Comparison of ENCODE assay signal across 26 cellular contexts in the genomic region with DNA sequence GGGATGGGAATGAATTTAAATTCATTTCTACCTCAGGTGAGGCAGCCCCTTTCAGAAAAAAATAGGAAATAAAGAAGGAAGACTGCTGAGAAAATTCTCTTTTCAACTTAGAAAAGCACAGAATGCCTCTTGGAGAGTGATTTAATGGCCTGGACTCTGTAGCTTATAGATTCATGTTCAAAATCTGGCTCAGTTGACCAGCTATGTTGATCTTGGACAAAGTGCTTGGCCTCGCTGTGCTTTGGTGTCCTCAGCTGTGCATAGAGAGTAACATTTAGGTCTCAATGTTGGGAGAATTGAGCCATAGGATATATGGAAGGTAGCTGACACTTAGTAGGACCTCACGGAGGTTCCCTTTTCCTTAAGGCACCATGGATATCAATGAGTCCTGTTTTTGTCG.
"Had no signal": no experiment of that assay in that cellular context is flagged by ENCODE, and none has a peak within 500 bp of the region (broad histone marks: within the 10 kb centered on the region; RNA-seq: fewer than 3 reads in every experiment).

No MANE protein-coding gene starts in this region.

- H3K4me3 ChIP-seq: stomach, suprapubic skin, testis, thoracic aorta, thyroid gland, tibial artery, tibial nerve, transverse colon, upper lobe of left lung, uterus, vagina had no signal

- H3K4me1 ChIP-seq: stomach, suprapubic skin, testis, thyroid gland, tibial artery, tibial nerve, transverse colon, upper lobe of left lung, uterus, vagina had no signal

- H3K9me3 ChIP-seq: suprapubic skin, testis, thyroid gland, tibial artery, tibial nerve, transverse colon, upper lobe of left lung, uterus, vagina had no signal

- H3K36me3 ChIP-seq: stomach, suprapubic skin, thoracic aorta, thyroid gland, tibial artery, tibial nerve, transverse colon, upper lobe of left lung, uterus, vagina had no signal

- ATAC-seq: stimulated activated effector memory CD8-positive, alpha-beta T cell treated with anti-CD3 and anti-CD28 coated beads, Interleukin-12 subunit alpha, Interleukin-12 subunit beta, amount 100 ng/mL, for 72 hours; stimulated activated memory B cell treated with anti-CD40 and anti-IgM and Interleukin-4, amounts not matched to agents 10 μg/mL and 1 μg/mL and 100 μg/mL, for 72 hours; stimulated activated naive B cell treated with anti-CD40 and anti-IgM and Interleukin-4, amounts not matched to agents 10 μg/mL and 1 μg/mL and 100 μg/mL, for 72 hours; stimulated activated naive CD8-positive, alpha-beta T cell treated with anti-CD3 and anti-CD28 coated beads, Interleukin-15, amount 100 ng/mL, for 72 hours; stimulated activated naive CD8-positive, alpha-beta T cell treated with anti-CD3 and anti-CD28 coated beads, Interleukin-15, Interleukin-2, amounts not matched to agents 100 U/mL and 50 U/mL, for 24 hours had no signal

- H3K27me3 ChIP-seq: stomach, suprapubic skin, testis, thyroid gland, tibial artery, tibial nerve, transverse colon, upper lobe of left lung, uterus, vagina had no signal

- FAIRE-seq: urothelium cell line had no signal

- H3K27ac ChIP-seq: stomach, suprapubic skin, testis, thoracic aorta, thyroid gland, tibial artery, tibial nerve, transverse colon, upper lobe of left lung, uterus, vagina had no signal

- DNase-seq: stimulated activated CD4-positive, alpha-beta T cell treated with anti-CD3 and anti-CD28 coated beads, Interleukin-2, amount 100 ng/mL, for 48 hours; stimulated activated CD4-positive, alpha-beta T cell treated with anti-CD3 and anti-CD28 coated beads, Interleukin-4, amount 100 ng/mL, for 1 hour; stimulated activated CD4-positive, alpha-beta T cell treated with anti-CD3 and anti-CD28 coated beads, Interleukin-4, amount 100 ng/mL, for 24 hours; stimulated activated CD4-positive, alpha-beta T cell treated with anti-CD3 and anti-CD28 coated beads, Interleukin-4, amount 100 ng/mL, for 4 hours; stimulated activated CD8-positive, alpha-beta memory T cell treated with anti-CD3 and anti-CD28 coated beads, Interleukin-4, amount 100 ng/mL, for 48 hours; stimulated activated naive B cell treated with anti-CD40 and anti-IgM and Interleukin-4, amounts not matched to agents 10 μg/mL and 1 μg/mL and 100 μg/mL, for 72 hours; stimulated activated naive CD4-positive, alpha-beta T cell; stimulated activated naive CD4-positive, alpha-beta T cell treated with Interleukin-2 at 50 U/mL for 16 hours; stimulated activated naive CD8-positive, alpha-beta T cell treated with anti-CD3 and anti-CD28 coated beads, Interleukin-15, amount 100 ng/mL, for 72 hours; stimulated activated naive CD8-positive, alpha-beta T cell treated with anti-CD3 and anti-CD28 coated beads, Interleukin-15, Interleukin-2, amounts not matched to agents 100 U/mL and 50 U/mL, for 24 hours; stomach; substantia nigra; testis; thyroid gland; tibial artery; transverse colon; trophoblast cell; upper lobe of left lung; uterus had no signal
